8 cellular contexts compared by ENCODE assay signal in genomic region chrX:48897621-48898306, GRCh38. TPM values are rescaled to one million over a fixed set of nuclear protein-coding genes. Genes with fewer than 3 reads are reported as not detected.
DNase-seq lines count a peak whose midpoint lies in the region; TF ChIP-seq lines count a peak whose summit lies in the region.

Gene PQBP1, plus strand, starts transcription at chrX:48897930. Its CDS starts 580 bp downstream, at chrX:48898510.
Gene TIMM17B, minus strand, starts transcription at chrX:48897768. Its CDS starts 19 bp downstream, at chrX:48897749.

- peaks cover 16 to 53% of the 10 kb centered on the region in 2 donors for H3K36me3 ChIP-seq in neuronal stem cell (replicated peaks in 1 of 2; ENCODE audit: control insufficient read depth in 2 of 2, insufficient read depth in 2 of 2, low read length in 2 of 2)

- no peak within 1 kb of the TSS for H2BK15ac ChIP-seq in neuronal stem cell (ENCODE audit: low read length)

- TF ChIP-seq CTCF in subcutaneous adipose tissue (IDR thresholded peaks at IDR 0.05; ENCODE audit: low read depth): no peak

- peak within 1 kb of the TSS; percentile 29 for H2BK5ac ChIP-seq in neuronal stem cell (ENCODE audit: low read length)

- POLR2A ChIA-PET in HEK293T (lab: Yijun Ruan, JAX): interaction anchor here (0.7 to 2.8 kb wide), 14 partner anchors 9 to 273 kb away, joined by 3 to 26 read pairs (median 5); partner anchors contain the start of genes HDAC6, PCSK1N and SLC35A2

- no peak within 1 kb of the TSS for H3K4ac ChIP-seq in neuronal stem cell (ENCODE audit: low read length)

- no peaks in the 10 kb centered on the region for H3K9me3 Mint-ChIP-seq in activated naive CD4-positive, alpha-beta T cell treated with anti-CD3 and anti-CD28 coated beads for 36 hours

- H2BK120ac ChIP-seq in neuronal stem cell (ENCODE audit: low read depth, low read length): no peak within 1 kb of the TSS

- H3K27me3 ChIP-seq in neuronal stem cell (ENCODE audit: control insufficient read depth in 3 of 3, insufficient read depth in 3 of 3, low read depth in 1 of 3, low read length in 3 of 3): no peaks in the 10 kb centered on the region

- no peaks in the 10 kb centered on the region for H3K27me3 Mint-ChIP-seq in activated naive CD4-positive, alpha-beta T cell treated with anti-CD3 and anti-CD28 coated beads for 36 hours (ENCODE audit: low read depth)

- peaks cover 22% of the 10 kb centered on the region for H3K4me1 Mint-ChIP-seq in activated naive CD4-positive, alpha-beta T cell treated with anti-CD3 and anti-CD28 coated beads for 36 hours (ENCODE audit: low read depth)

- H3K36me3 Mint-ChIP-seq in activated naive CD4-positive, alpha-beta T cell treated with anti-CD3 and anti-CD28 coated beads for 36 hours (ENCODE audit: low read depth): peaks cover 10% of the 10 kb centered on the region

- peak within 1 kb of the TSS; percentile 87 for H3K18ac ChIP-seq in neuronal stem cell (ENCODE audit: low read length)

- H3K4me3 Mint-ChIP-seq in activated naive CD4-positive, alpha-beta T cell treated with anti-CD3 and anti-CD28 coated beads for 36 hours: peak within 1 kb of the TSS; percentile 81

- peak within 1 kb of the TSS; percentile 76 for H4K8ac ChIP-seq in neuronal stem cell (ENCODE audit: low read depth, low read length)

- WGBS in neuronal stem cell (ENCODE audit: extremely low coverage in 2 of 2, insufficient read length in 2 of 2, insufficient replicate concordance in 1 of 2), 2 donors: no CpG with 5 or more reads among the region's 49 CpGs

- peak within 1 kb of the TSS; percentile 88 for H3K9ac ChIP-seq in neuronal stem cell (ENCODE audit: low read depth, low read length, poor library complexity)

- H3K14ac ChIP-seq in neuronal stem cell (ENCODE audit: low read length): no peak within 1 kb of the TSS

- H3K4me2 ChIP-seq in neuronal stem cell (ENCODE audit: insufficient read depth, low read length, poor library complexity, severe bottlenecking): peak within 1 kb of the TSS; percentile 64

- H4K91ac ChIP-seq in neuronal stem cell (ENCODE audit: low read depth, low read length, poor library complexity): no peak within 1 kb of the TSS

- H2BK12ac ChIP-seq in neuronal stem cell (ENCODE audit: low read length): no peak within 1 kb of the TSS

- CTCF ChIA-PET in HEK293T (lab: Yijun Ruan, JAX): no interaction called here
- CTCF ChIA-PET in activated naive CD4-positive, alpha-beta T cell treated with anti-CD3 and anti-CD28 coated beads for 36 hours (lab: Charles Lee): interaction anchor here (0.7 to 1.1 kb wide), 4 partner anchors 19 to 41 kb away, joined by 3 to 4 read pairs (median 3); no protein-coding TSS in a partner anchor

- H3K9me3 ChIP-seq in neuronal stem cell (replicated peaks in 1 of 2; ENCODE audit: control insufficient read depth in 2 of 2, insufficient read depth in 1 of 2, low read depth in 1 of 2, low read length in 2 of 2): no peaks in the 10 kb centered on the region

- no peak within 1 kb of the TSS for H2AK5ac ChIP-seq in neuronal stem cell (ENCODE audit: low read depth, low read length)

- H3K79me1 ChIP-seq in neuronal stem cell (ENCODE audit: low read depth, low read length): peaks cover 1% of the 10 kb centered on the region

- H3K27ac ChIP-seq in neuronal stem cell (replicated peaks; ENCODE audit: low read length): peak within 1 kb of the TSS; percentile 98

- intact Hi-C loops in activated naive CD4-positive, alpha-beta T cell treated with anti-CD3 and anti-CD28 coated beads for 36 hours (cut with micrococcal nuclease): loop anchor here (1.0 to 5.0 kb wide), 8 partner anchors 15 to 269 kb away; partner anchors contain the start of genes GRIPAP1, HDAC6, PIM2 and SUV39H1

- H2AFZ ChIP-seq in neuronal stem cell (ENCODE audit: low read length): peak within 1 kb of the TSS; percentile 75

- DNase-seq in GF-D8 (lab: John Stamatoyannopoulos, UW) (peak; percentile 79), HEK293T (ENCODE audit: extremely low spot score) (peak; percentile 84), MV-4-11 (lab: John Stamatoyannopoulos, UW) (peak; percentile 93), SK-MEL-5 (ENCODE audit: low read depth, low spot score) (peak; percentile 96), foreskin melanocyte (peak; percentile 95), neuronal stem cell (ENCODE audit: low spot score) (peak; percentile 90)
- DNase-seq in activated naive CD4-positive, alpha-beta T cell treated with anti-CD3 and anti-CD28 coated beads for 36 hours: peak; percentile 91

- H3K4me1 ChIP-seq in neuronal stem cell (ENCODE audit: control insufficient read depth in 2 of 2, insufficient read depth in 1 of 2, low read depth in 1 of 2, low read length in 2 of 2): peaks cover 2 to 6% of the 10 kb centered on the region in 2 donors

- peak within 1 kb of the TSS; percentile 57 to 98 for H3K4me3 ChIP-seq in neuronal stem cell (ENCODE audit: low read length in 2 of 2)

- H3K23ac ChIP-seq in neuronal stem cell (ENCODE audit: low read depth, low read length, poor library complexity): no peak within 1 kb of the TSS

- H3K27ac Mint-ChIP-seq in activated naive CD4-positive, alpha-beta T cell treated with anti-CD3 and anti-CD28 coated beads for 36 hours: peak within 1 kb of the TSS; percentile 94

- in situ Hi-C loops in SK-MEL-5 (cut with HindIII; ENCODE audit: low pct_unique_long_range_greater_than_20kb, low sequenced_read_pairs): no loop called here

TF ChIP-seq in HEK293T, 16 proteins besides CTCF, POLR2A, EP300 and RAD21:
- TF ChIP-seq, protein P1, sequence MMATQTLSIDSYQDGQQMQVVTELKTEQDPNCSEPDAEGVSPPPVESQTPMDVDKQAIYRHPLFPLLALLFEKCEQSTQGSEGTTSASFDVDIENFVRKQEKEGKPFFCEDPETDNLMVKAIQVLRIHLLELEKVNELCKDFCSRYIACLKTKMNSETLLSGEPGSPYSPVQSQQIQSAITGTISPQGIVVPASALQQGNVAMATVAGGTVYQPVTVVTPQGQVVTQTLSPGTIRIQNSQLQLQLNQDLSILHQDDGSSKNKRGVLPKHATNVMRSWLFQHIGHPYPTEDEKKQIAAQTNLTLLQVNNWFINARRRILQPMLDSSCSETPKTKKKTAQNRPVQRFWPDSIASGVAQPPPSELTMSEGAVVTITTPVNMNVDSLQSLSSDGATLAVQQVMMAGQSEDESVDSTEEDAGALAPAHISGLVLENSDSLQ (IDR thresholded peaks at IDR 0.05): peak; percentile 96
- TF ChIP-seq HDGF (IDR thresholded peaks at IDR 0.05; ENCODE audit: borderline replicate concordance) (no peak; the same call in 1 of the 2 replicates), ELF4 (IDR thresholded peaks at IDR 0.05) (peak; percentile 18; the same call in 1 of the 2 replicates), TARDBP (IDR thresholded peaks at IDR 0.05) (no peak), L3MBTL2 (conservative IDR thresholded peaks at IDR 0.05) (no peak), ARNT (IDR thresholded peaks at IDR 0.05) (no peak), NFRKB (IDR thresholded peaks at IDR 0.05) (no peak), SP1 (IDR thresholded peaks at IDR 0.05) (no peak), SUZ12 (IDR thresholded peaks at IDR 0.05) (no peak), BHLHE40 (IDR thresholded peaks at IDR 0.05; ENCODE audit: borderline replicate concordance) (peak; percentile 75), FOXA1 (IDR thresholded peaks at IDR 0.05) (no peak), FOXK2 (IDR thresholded peaks at IDR 0.05) (no peak), CTBP1 (IDR thresholded peaks at IDR 0.05; ENCODE audit: borderline replicate concordance) (no peak), ZNF384 (IDR thresholded peaks at IDR 0.05) (no peak)

RNA-seq across cellular contexts. Expression of gene PQBP1, which starts in this region (rescaled TPM):
- total RNA-seq in SK-MEL-5 (2014; rRNA removed; shearing (Covaris generic)): 50.3 and 72.2 TPM in 2 replicates
- polyA plus RNA-seq in SK-MEL-5 (2015; cell fraction: cytosol; rRNA removed): 68.3 and 76.8 TPM in 2 replicates
- polyA plus RNA-seq in SK-MEL-5 (2015; cell fraction: nucleus; rRNA removed): 98.5 and 119 TPM in 2 replicates
- total RNA-seq in activated naive CD4-positive, alpha-beta T cell treated with anti-CD3 and anti-CD28 coated beads for 36 hours: 10 to 100 TPM; 86.8 to 94.5 TPM
- polyA plus RNA-seq in neuronal stem cell (2013, experiment 1 of 2): 71.0 TPM
- polyA plus RNA-seq in neuronal stem cell (2013, experiment 2 of 2): 69.7 TPM
- 10 to 100 TPM; 41.9 to 53.9 (median 44.3) TPM for total RNA-seq in subcutaneous adipose tissue

RNA-seq across cellular contexts. Expression of gene TIMM17B, which starts in this region (rescaled TPM):
- 34.9 and 39.7 TPM in 2 replicates for total RNA-seq in SK-MEL-5 (2014; rRNA removed; shearing (Covaris generic))
- 49.1 and 58.5 TPM in 2 replicates for polyA plus RNA-seq in SK-MEL-5 (2015; cell fraction: cytosol; rRNA removed)
- 36.2 and 41.7 TPM in 2 replicates for polyA plus RNA-seq in SK-MEL-5 (2015; cell fraction: nucleus; rRNA removed)
- total RNA-seq in activated naive CD4-positive, alpha-beta T cell treated with anti-CD3 and anti-CD28 coated beads for 36 hours: 10 to 100 TPM; 88.0 to 94.9 TPM
- 117 TPM for polyA plus RNA-seq in neuronal stem cell (2013, experiment 1 of 2)
- polyA plus RNA-seq in neuronal stem cell (2013, experiment 2 of 2): 116 TPM
- 10 to 100 TPM; 14.3 to 27.3 (median 22.9) TPM for total RNA-seq in subcutaneous adipose tissue

Comparison
In these comparisons a context has a peak if more than half of its experiments do, and no peak if none do; other contexts are left out.
1. Peak in every context shown above with its lines: DNase-seq, H3K4me3 ChIP-seq and H3K27ac ChIP-seq.